ENCODE assay signal across 10 cellular contexts in genomic region chr1:228107636-228108035, GRCh38. TPM values are rescaled to one million over a fixed set of nuclear protein-coding genes. Genes with fewer than 3 reads are reported as not detected.
DNase-seq lines count a peak whose midpoint lies in the region; ATAC-seq and TF ChIP-seq lines count a peak whose summit lies in the region.
"Had no signal": no experiment of that assay in that cellular context is flagged by ENCODE, and none has a peak within 500 bp of the region (broad histone marks: within the 10 kb centered on the region; RNA-seq: fewer than 3 reads in every experiment).

No MANE protein-coding gene starts in this region.

- H4K8ac ChIP-seq in trophoblast cell (ENCODE audit: low read depth, low read length), result no peak overlapping the region

- no peak overlapping the region for H2AFZ ChIP-seq in OCI-LY3 (ENCODE audit: low read depth, low read length)
- no peak overlapping the region for H2AFZ ChIP-seq in trophoblast cell (ENCODE audit: insufficient read depth, low read length, poor library complexity)

- TF ChIP-seq CTCF in OCI-LY3 (IDR thresholded peaks at IDR 0.05; ENCODE audit: low read depth, low read length) (no peak), spleen (IDR thresholded peaks at IDR 0.05 in 8 of 11, conservative IDR thresholded peaks at IDR 0.05 in 3 of 11) (no peak)

- H2BK5ac ChIP-seq in trophoblast cell (ENCODE audit: low read depth, low read length, poor library complexity), result no peak overlapping the region

- WGBS in spleen, 5 donors, result 88 to 94% (median 89%) methylated on average over 17 to 19 of the region's 19 CpGs
- WGBS in trophoblast cell (ENCODE audit: extremely low coverage, insufficient coverage, insufficient read length), result no CpG with 5 or more reads among the region's 19 CpGs

- no peaks in the 10 kb centered on the region for H3K27me3 Mint-ChIP-seq in activated naive CD4-positive, alpha-beta T cell treated with anti-CD3 and anti-CD28 coated beads for 36 hours (ENCODE audit: low read depth)
- no peaks in the 10 kb centered on the region for H3K27me3 Mint-ChIP-seq in effector memory CD8-positive, alpha-beta T cell

- no peak overlapping the region for H2AK5ac ChIP-seq in trophoblast cell (ENCODE audit: low read length)

- H3K9me3 ChIP-seq in OCI-LY3 (ENCODE audit: insufficient read depth, low read length) (no peaks in the 10 kb centered on the region), spleen (no peaks in the 10 kb centered on the region), trophoblast cell (ENCODE audit: insufficient read depth, low read depth, low read length) (no peaks in the 10 kb centered on the region)

- H3K4me1 Mint-ChIP-seq in activated naive CD4-positive, alpha-beta T cell treated with anti-CD3 and anti-CD28 coated beads for 36 hours (ENCODE audit: low read depth), result peaks cover 36% of the 10 kb centered on the region
- peaks cover 13 to 20% of the 10 kb centered on the region in 2 donors for H3K4me1 Mint-ChIP-seq in effector memory CD8-positive, alpha-beta T cell (ENCODE audit: low read depth in 2 of 2)

- H3K9ac ChIP-seq in OCI-LY3 (ENCODE audit: low read length) (no peak overlapping the region), trophoblast cell (ENCODE audit: low read length) (no peak overlapping the region)

- no peak overlapping the region for H4K91ac ChIP-seq in trophoblast cell (ENCODE audit: low read depth, low read length)

- no peak for DNase-seq in activated naive CD4-positive, alpha-beta T cell treated with anti-CD3 and anti-CD28 coated beads for 36 hours
- no peak for DNase-seq in activated naive CD4-positive, alpha-beta T cell treated with anti-CD3 and anti-CD28 coated beads, Interleukin-2, amount 50 U/mL, for 16 hours
- no peak for DNase-seq in effector memory CD8-positive, alpha-beta T cell
- peak; percentile 83 for DNase-seq in spleen
- DNase-seq in trophoblast cell, result no peak
- DNase-seq: NCI-H1417 treated with DMSO at 0.1 percent for 48 hours, NCI-H82 had no signal

- H4K12ac ChIP-seq in trophoblast cell (ENCODE audit: low read depth, low read length), result no peak overlapping the region

- H3K79me2 ChIP-seq in OCI-LY3 (ENCODE audit: low read length), result peaks cover 36% of the 10 kb centered on the region
- H3K79me2 ChIP-seq in trophoblast cell (ENCODE audit: control insufficient read depth, insufficient read depth, low read length, poor library complexity), result peaks cover 13% of the 10 kb centered on the region

- H3K4me2 ChIP-seq in OCI-LY3 (ENCODE audit: low read length), result peak overlapping the region; percentile 97
- H3K4me2 ChIP-seq in trophoblast cell (ENCODE audit: low read length), result no peak overlapping the region

- peaks cover 17% of the 10 kb centered on the region for H3K79me1 ChIP-seq in trophoblast cell (ENCODE audit: low read length)

- no peak overlapping the region for H3K27ac Mint-ChIP-seq in activated naive CD4-positive, alpha-beta T cell treated with anti-CD3 and anti-CD28 coated beads for 36 hours
- H3K27ac Mint-ChIP-seq in effector memory CD8-positive, alpha-beta T cell, result no peak overlapping the region

- H3K4ac ChIP-seq in trophoblast cell (ENCODE audit: low read depth, low read length), result no peak overlapping the region

- H3K23ac ChIP-seq in trophoblast cell (ENCODE audit: low read length), result no peak overlapping the region

- CTCF ChIA-PET in activated naive CD4-positive, alpha-beta T cell treated with anti-CD3 and anti-CD28 coated beads for 36 hours (lab: Charles Lee), result no interaction called here

- H3K14ac ChIP-seq in trophoblast cell (ENCODE audit: low read length), result no peak overlapping the region

- H3K36me3 ChIP-seq in OCI-LY3 (replicated peaks; ENCODE audit: low read depth, low read length) (peaks cover 23% of the 10 kb centered on the region), spleen (peaks cover 0 to 27% (median 20%) of the 10 kb centered on the region in 6 donors), trophoblast cell (ENCODE audit: control insufficient read depth in 1 of 2, insufficient read depth in 2 of 2, low read length in 2 of 2) (peaks cover 19 to 20% of the 10 kb centered on the region in 2 experiments)

- H3K4me3 ChIP-seq in OCI-LY3 (ENCODE audit: low read length), result peak overlapping the region; percentile 96
- peak overlapping the region in 1 of 8 donors; percentile 89 for H3K4me3 ChIP-seq in spleen
- no peak overlapping the region for H3K4me3 ChIP-seq in trophoblast cell (ENCODE audit: low read depth, low read length)

- H2BK120ac ChIP-seq in trophoblast cell (ENCODE audit: insufficient read depth, low read length, poor library complexity), result no peak overlapping the region

- H3K9me3 Mint-ChIP-seq in activated naive CD4-positive, alpha-beta T cell treated with anti-CD3 and anti-CD28 coated beads for 36 hours, result no peaks in the 10 kb centered on the region
- H3K9me3 Mint-ChIP-seq in effector memory CD8-positive, alpha-beta T cell, result no peaks in the 10 kb centered on the region

- no peak for ATAC-seq in effector memory CD8-positive, alpha-beta T cell (replicated peaks)
- ATAC-seq in GM18909 (IDR thresholded peaks at IDR 0.05; ENCODE audit: poor library complexity, unreplicated experiment) (no peak), HG03280 (IDR thresholded peaks at IDR 0.05; ENCODE audit: unreplicated experiment) (no peak)

- H4K20me1 ChIP-seq in OCI-LY3 (ENCODE audit: insufficient read depth, low read length), result no peaks in the 10 kb centered on the region

- TF ChIP-seq POLR2A in spleen (IDR thresholded peaks at IDR 0.05), result no peak

- no peak overlapping the region for H2BK12ac ChIP-seq in trophoblast cell (ENCODE audit: low read length)

- H3K4me3 Mint-ChIP-seq in activated naive CD4-positive, alpha-beta T cell treated with anti-CD3 and anti-CD28 coated beads for 36 hours, result peak overlapping the region; percentile 91
- H3K4me3 Mint-ChIP-seq in effector memory CD8-positive, alpha-beta T cell, result peak overlapping the region; percentile 84 to 89

- peaks cover 10% of the 10 kb centered on the region for H3K36me3 Mint-ChIP-seq in activated naive CD4-positive, alpha-beta T cell treated with anti-CD3 and anti-CD28 coated beads for 36 hours (ENCODE audit: low read depth)
- peaks cover 30% of the 10 kb centered on the region for H3K36me3 Mint-ChIP-seq in effector memory CD8-positive, alpha-beta T cell (ENCODE audit: insufficient read depth)

- intact Hi-C loops in activated naive CD4-positive, alpha-beta T cell treated with anti-CD3 and anti-CD28 coated beads for 36 hours (cut with micrococcal nuclease), result loop anchor here (2.0 kb wide), 1 partner anchor 319 kb away; no protein-coding TSS in a partner anchor
- intact Hi-C loops in spleen (cut with DNase I; ENCODE audit: low total_unique reads), result no loop called here

- H3K27me3 ChIP-seq in OCI-LY3 (ENCODE audit: low read depth, low read length) (no peaks in the 10 kb centered on the region), spleen (replicated peaks in 1 of 7) (no peaks in the 10 kb centered on the region), trophoblast cell (ENCODE audit: insufficient read depth, low read length) (no peaks in the 10 kb centered on the region)

- H3K18ac ChIP-seq in trophoblast cell (ENCODE audit: low read length), result no peak overlapping the region

- H3K4me1 ChIP-seq in OCI-LY3 (ENCODE audit: low read length), result peaks cover 25% of the 10 kb centered on the region
- H3K4me1 ChIP-seq in spleen, result peaks cover 20 to 63% (median 43%) of the 10 kb centered on the region in 6 donors
- peaks cover 11 to 16% of the 10 kb centered on the region in 2 experiments for H3K4me1 ChIP-seq in trophoblast cell (ENCODE audit: control insufficient read depth in 1 of 2, insufficient read depth in 2 of 2, low read length in 2 of 2)

- no peak overlapping the region for H3K27ac ChIP-seq in OCI-LY3 (ENCODE audit: low read length)
- peak overlapping the region in 1 of 8 donors; percentile 96 for H3K27ac ChIP-seq in spleen
- H3K27ac ChIP-seq in trophoblast cell (ENCODE audit: low read depth, low read length), result no peak overlapping the region

RNA-seq across cellular contexts. Expression of gene MRPL55, which starts 1.5 kb away (rescaled TPM):
- total RNA-seq in activated naive CD4-positive, alpha-beta T cell treated with anti-CD3 and anti-CD28 coated beads for 36 hours, result 10 to 100 TPM; 45.5 TPM
- total RNA-seq in spleen, result 100 to 1,000 TPM in 1 of 7 donors, 10 to 100 TPM in 6; 32.3 to 103 (median 39.0) TPM
- 100 to 1,000 TPM in 2 of 3 donors, 10 to 100 TPM in 1; 95.2 to 114 (median 111) TPM for polyA plus RNA-seq in spleen
- polyA plus RNA-seq in trophoblast cell (2013), result 87.0 and 91.4 TPM in 2 replicates

RNA-seq across cellular contexts. Expression of gene C1orf35, which starts 4.5 kb away (rescaled TPM):
- total RNA-seq in activated naive CD4-positive, alpha-beta T cell treated with anti-CD3 and anti-CD28 coated beads for 36 hours, result 10 to 100 TPM; 14.5 to 16.2 TPM
- total RNA-seq in spleen, result 10 to 100 TPM in 6 of 7 donors, 1 to 10 TPM in 1; 7.3 to 14.2 (median 11.9) TPM
- polyA plus RNA-seq in spleen, result 10 to 100 TPM; 18.7 to 23.4 (median 21.7) TPM
- 17.6 and 18.1 TPM in 2 replicates for polyA plus RNA-seq in trophoblast cell (2013)

RNA-seq across cellular contexts. Expression of gene ARF1, which starts 25.1 kb away (rescaled TPM):
- total RNA-seq in activated naive CD4-positive, alpha-beta T cell treated with anti-CD3 and anti-CD28 coated beads for 36 hours, result 100 to 1,000 TPM; 346 to 358 TPM
- total RNA-seq in spleen, result 100 to 1,000 TPM; 302 to 387 (median 338) TPM
- 100 to 1,000 TPM; 150 to 282 (median 231) TPM for polyA plus RNA-seq in spleen
- 489 and 490 TPM in 2 replicates for polyA plus RNA-seq in trophoblast cell (2013)

RNA-seq across cellular contexts. Expression of gene GUK1, which starts 32.4 kb away (rescaled TPM):
- total RNA-seq in activated naive CD4-positive, alpha-beta T cell treated with anti-CD3 and anti-CD28 coated beads for 36 hours, result 100 to 1,000 TPM; 206 TPM
- 100 to 1,000 TPM; 167 to 218 (median 186) TPM for total RNA-seq in spleen
- 100 to 1,000 TPM; 279 to 499 (median 316) TPM for polyA plus RNA-seq in spleen
- 235 and 242 TPM in 2 replicates for polyA plus RNA-seq in trophoblast cell (2013)

RNA-seq across cellular contexts. Expression of gene GJC2, which starts 42.1 kb away (rescaled TPM):
- under 1 TPM; 0.17 to 0.25 TPM for total RNA-seq in activated naive CD4-positive, alpha-beta T cell treated with anti-CD3 and anti-CD28 coated beads for 36 hours
- total RNA-seq in spleen, result 1 to 10 TPM in 6 of 7 donors, under 1 TPM in 1; 0.94 to 3.5 (median 2.4) TPM
- polyA plus RNA-seq in spleen, result under 1 TPM; 0.35 to 0.96 (median 0.67) TPM
- 0.38 and 0.51 TPM in 2 replicates for polyA plus RNA-seq in trophoblast cell (2013)
